In the genomic region with DNA sequence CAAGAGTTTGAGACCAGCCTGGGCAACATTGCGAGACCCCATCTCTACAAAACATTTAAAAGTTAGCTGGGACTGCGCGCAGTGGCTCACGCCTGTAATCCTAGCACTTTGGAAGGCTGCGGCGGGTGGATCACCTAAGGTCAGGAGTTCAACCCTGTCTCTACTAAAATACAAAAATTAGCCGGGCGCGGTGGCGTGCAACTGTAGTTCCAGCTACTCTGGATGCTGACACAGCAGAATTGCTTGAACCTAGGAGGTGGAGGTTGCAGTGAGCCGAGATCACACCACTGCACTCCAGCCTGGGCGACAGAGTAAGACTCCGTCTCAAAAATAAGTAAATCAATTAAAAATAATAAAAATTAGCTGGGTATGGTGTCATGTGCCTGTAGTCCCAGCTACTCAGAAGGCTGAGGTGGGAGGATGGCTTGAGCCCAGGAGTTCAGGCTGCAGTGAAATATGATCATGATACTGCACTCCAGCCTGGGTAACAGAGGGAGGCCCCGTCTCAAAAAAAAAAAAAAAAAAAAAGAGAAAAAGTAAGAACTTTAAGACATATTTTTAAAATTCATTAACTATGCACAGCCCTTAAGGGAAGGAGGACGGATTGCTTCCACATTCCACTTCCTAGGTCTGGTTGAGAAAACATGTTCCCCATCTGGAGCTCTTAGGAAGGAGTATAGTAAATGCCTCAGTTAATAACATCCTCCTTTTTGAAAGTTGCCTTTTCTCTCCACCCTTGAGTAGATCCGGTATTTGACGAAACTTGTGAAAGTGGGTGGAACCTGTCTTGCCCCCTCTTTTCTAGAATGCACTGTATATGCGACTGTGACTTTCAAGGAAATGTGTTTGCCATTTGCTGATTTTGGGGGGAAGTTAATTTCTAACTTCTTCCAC, we compare ENCODE assay signal across 2 cellular contexts.
TF ChIP-seq lines count a peak whose summit lies in the region.

No MANE protein-coding gene starts in this region.

TF ChIP-seq in HEK293T, 16 proteins besides CTCF, POLR2A, EP300 and RAD21:
- TF ChIP-seq ZNF384 (IDR thresholded peaks at IDR 0.05): 0 out of 2 replicates have a peak, but pooled peaks have one; percentile 45
- TF ChIP-seq HDGF (IDR thresholded peaks at IDR 0.05; ENCODE audit: borderline replicate concordance): no peak
- TF ChIP-seq FOXM1 (IDR thresholded peaks at IDR 0.05; ENCODE audit: borderline replicate concordance): no peak

TF ChIP-seq in H1, 55 proteins besides CTCF, POLR2A, EP300 and RAD21:
- TF ChIP-seq HDAC2 (IDR thresholded peaks at IDR 0.05; ENCODE audit: borderline replicate concordance in 1 of 2, low read depth in 2 of 2, low read length in 2 of 2) (no peak), MAFK (IDR thresholded peaks at IDR 0.05; ENCODE audit: low read depth, low read length) (peak; percentile 50; the same call in 1 of the 2 replicates), HDAC6 (IDR thresholded peaks at IDR 0.05; ENCODE audit: low read depth, low read length) (no peak)
